ENCODE assay signal across 1 cellular context in the genomic region with DNA sequence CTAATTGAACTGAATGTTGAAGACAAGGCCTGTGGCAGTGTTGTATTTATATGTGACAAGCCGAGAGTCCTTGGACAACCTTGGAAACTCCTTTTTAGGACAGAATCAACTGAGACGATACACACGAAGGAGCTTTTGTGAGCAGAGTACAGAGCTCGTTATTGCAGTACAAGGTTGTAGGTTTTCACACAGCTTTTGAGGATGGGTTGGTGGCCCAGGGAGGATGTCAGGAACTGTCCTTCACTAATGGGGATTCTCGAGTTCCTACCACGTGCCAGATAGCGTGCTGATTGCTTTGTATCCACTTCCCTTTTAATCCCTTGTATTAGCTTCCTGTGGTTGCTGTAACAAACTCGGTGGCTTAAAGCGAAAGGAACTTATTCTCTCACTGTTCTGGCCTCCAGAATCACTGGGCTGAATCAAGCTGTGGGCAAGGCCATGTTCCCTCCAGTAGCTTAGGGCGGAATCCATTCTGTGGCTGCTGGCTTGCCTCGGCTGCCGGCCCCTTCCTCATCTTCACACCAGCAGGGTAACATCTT.
TF ChIP-seq lines count a peak whose summit lies in the region.

No MANE protein-coding gene starts in this region.

TF ChIP-seq in GM12878, 131 proteins besides CTCF, POLR2A, EP300 and RAD21 (continued from another document and continues in another):
- TF ChIP-seq, protein P1, sequence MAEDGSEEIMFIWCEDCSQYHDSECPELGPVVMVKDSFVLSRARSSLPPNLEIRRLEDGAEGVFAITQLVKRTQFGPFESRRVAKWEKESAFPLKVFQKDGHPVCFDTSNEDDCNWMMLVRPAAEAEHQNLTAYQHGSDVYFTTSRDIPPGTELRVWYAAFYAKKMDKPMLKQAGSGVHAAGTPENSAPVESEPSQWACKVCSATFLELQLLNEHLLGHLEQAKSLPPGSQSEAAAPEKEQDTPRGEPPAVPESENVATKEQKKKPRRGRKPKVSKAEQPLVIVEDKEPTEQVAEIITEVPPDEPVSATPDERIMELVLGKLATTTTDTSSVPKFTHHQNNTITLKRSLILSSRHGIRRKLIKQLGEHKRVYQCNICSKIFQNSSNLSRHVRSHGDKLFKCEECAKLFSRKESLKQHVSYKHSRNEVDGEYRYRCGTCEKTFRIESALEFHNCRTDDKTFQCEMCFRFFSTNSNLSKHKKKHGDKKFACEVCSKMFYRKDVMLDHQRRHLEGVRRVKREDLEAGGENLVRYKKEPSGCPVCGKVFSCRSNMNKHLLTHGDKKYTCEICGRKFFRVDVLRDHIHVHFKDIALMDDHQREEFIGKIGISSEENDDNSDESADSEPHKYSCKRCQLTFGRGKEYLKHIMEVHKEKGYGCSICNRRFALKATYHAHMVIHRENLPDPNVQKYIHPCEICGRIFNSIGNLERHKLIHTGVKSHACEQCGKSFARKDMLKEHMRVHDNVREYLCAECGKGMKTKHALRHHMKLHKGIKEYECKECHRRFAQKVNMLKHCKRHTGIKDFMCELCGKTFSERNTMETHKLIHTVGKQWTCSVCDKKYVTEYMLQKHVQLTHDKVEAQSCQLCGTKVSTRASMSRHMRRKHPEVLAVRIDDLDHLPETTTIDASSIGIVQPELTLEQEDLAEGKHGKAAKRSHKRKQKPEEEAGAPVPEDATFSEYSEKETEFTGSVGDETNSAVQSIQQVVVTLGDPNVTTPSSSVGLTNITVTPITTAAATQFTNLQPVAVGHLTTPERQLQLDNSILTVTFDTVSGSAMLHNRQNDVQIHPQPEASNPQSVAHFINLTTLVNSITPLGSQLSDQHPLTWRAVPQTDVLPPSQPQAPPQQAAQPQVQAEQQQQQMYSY (CRISPR knock-in tag; IDR thresholded peaks at IDR 0.05), result no peak
- TF ChIP-seq MTA3 (IDR thresholded peaks at IDR 0.05; ENCODE audit: borderline replicate concordance, low read length) (no peak), ZZZ3 (IDR thresholded peaks at IDR 0.05; ENCODE audit: control insufficient read depth, insufficient read length, low read depth) (no peak), ZNF274 (IDR thresholded peaks at IDR 0.05; ENCODE audit: insufficient read depth, insufficient read length) (no peak), HDGF (IDR thresholded peaks at IDR 0.05) (no peak), SREBF1 (IDR thresholded peaks at IDR 0.05; ENCODE audit: low read length) (no peak), EZH2 (IDR thresholded peaks at IDR 0.05; ENCODE audit: borderline replicate concordance, control insufficient read depth, low read depth, low read length) (0 out of 2 replicates have a peak, but pooled peaks have one; percentile 35), ESRRA (IDR thresholded peaks at IDR 0.05; ENCODE audit: low read length) (no peak), BCL11A (IDR thresholded peaks at IDR 0.05; ENCODE audit: low read depth, low read length) (peak; percentile 99), TBL1XR1 (IDR thresholded peaks at IDR 0.05; ENCODE audit: low read depth, low read length) (peak; percentile 86; the same call in 1 of the 2 replicates), YY1 (IDR thresholded peaks at IDR 0.05; ENCODE audit: low read depth, low read length) (peak; percentile 78), ZNF207 (IDR thresholded peaks at IDR 0.05; ENCODE audit: borderline replicate concordance) (peak; percentile 71; the same call in 1 of the 2 replicates), SP1 (IDR thresholded peaks at IDR 0.05; ENCODE audit: low read depth, low read length) (peak; percentile 95), RUNX3 (IDR thresholded peaks at IDR 0.05; ENCODE audit: low read length) (no peak), TCF3 (IDR thresholded peaks at IDR 0.05; ENCODE audit: borderline replicate concordance, insufficient read depth, low read depth, low read length) (peak; percentile 97), ZBED1 (IDR thresholded peaks at IDR 0.05; ENCODE audit: borderline replicate concordance) (peak; percentile 91), PML (IDR thresholded peaks at IDR 0.05; ENCODE audit: low read length) (no peak), IKZF1 (conservative IDR thresholded peaks at IDR 0.05) (peak; percentile 98), CEBPB (IDR thresholded peaks at IDR 0.05; ENCODE audit: borderline replicate concordance in 1 of 2, low read depth in 2 of 2, low read length in 2 of 2) (no peak), ASH2L (IDR thresholded peaks at IDR 0.05; ENCODE audit: borderline replicate concordance, low read depth) (no peak), KAT2A (conservative IDR thresholded peaks at IDR 0.05; ENCODE audit: control insufficient read depth, low read depth, low read length) (no peak), CHD4 (IDR thresholded peaks at IDR 0.05) (no peak), SIN3A (IDR thresholded peaks at IDR 0.05; ENCODE audit: low read depth, low read length) (no peak), MTA2 (IDR thresholded peaks at IDR 0.05; ENCODE audit: low read depth) (peak; percentile 96), MYB (IDR thresholded peaks at IDR 0.05; ENCODE audit: borderline replicate concordance, low read depth, low read length) (no peak), BACH1 (IDR thresholded peaks at IDR 0.05; ENCODE audit: borderline replicate concordance) (peak; percentile 94; the same call in 1 of the 2 replicates), ZNF217 (IDR thresholded peaks at IDR 0.05) (peak; percentile 28; the same call in 1 of the 2 replicates)
- TF ChIP-seq, protein P2, sequence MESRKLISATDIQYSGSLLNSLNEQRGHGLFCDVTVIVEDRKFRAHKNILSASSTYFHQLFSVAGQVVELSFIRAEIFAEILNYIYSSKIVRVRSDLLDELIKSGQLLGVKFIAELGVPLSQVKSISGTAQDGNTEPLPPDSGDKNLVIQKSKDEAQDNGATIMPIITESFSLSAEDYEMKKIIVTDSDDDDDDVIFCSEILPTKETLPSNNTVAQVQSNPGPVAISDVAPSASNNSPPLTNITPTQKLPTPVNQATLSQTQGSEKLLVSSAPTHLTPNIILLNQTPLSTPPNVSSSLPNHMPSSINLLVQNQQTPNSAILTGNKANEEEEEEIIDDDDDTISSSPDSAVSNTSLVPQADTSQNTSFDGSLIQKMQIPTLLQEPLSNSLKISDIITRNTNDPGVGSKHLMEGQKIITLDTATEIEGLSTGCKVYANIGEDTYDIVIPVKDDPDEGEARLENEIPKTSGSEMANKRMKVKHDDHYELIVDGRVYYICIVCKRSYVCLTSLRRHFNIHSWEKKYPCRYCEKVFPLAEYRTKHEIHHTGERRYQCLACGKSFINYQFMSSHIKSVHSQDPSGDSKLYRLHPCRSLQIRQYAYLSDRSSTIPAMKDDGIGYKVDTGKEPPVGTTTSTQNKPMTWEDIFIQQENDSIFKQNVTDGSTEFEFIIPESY (IDR thresholded peaks at IDR 0.05), result no peak
- TF ChIP-seq, protein P3, sequence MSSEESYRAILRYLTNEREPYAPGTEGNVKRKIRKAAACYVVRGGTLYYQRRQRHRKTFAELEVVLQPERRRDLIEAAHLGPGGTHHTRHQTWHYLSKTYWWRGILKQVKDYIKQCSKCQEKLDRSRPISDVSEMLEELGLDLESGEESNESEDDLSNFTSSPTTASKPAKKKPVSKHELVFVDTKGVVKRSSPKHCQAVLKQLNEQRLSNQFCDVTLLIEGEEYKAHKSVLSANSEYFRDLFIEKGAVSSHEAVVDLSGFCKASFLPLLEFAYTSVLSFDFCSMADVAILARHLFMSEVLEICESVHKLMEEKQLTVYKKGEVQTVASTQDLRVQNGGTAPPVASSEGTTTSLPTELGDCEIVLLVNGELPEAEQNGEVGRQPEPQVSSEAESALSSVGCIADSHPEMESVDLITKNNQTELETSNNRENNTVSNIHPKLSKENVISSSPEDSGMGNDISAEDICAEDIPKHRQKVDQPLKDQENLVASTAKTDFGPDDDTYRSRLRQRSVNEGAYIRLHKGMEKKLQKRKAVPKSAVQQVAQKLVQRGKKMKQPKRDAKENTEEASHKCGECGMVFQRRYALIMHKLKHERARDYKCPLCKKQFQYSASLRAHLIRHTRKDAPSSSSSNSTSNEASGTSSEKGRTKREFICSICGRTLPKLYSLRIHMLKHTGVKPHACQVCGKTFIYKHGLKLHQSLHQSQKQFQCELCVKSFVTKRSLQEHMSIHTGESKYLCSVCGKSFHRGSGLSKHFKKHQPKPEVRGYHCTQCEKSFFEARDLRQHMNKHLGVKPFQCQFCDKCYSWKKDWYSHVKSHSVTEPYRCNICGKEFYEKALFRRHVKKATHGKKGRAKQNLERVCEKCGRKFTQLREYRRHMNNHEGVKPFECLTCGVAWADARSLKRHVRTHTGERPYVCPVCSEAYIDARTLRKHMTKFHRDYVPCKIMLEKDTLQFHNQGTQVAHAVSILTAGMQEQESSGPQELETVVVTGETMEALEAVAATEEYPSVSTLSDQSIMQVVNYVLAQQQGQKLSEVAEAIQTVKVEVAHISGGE (CRISPR knock-in tag; IDR thresholded peaks at IDR 0.05), result no peak
- TF ChIP-seq, protein P4, sequence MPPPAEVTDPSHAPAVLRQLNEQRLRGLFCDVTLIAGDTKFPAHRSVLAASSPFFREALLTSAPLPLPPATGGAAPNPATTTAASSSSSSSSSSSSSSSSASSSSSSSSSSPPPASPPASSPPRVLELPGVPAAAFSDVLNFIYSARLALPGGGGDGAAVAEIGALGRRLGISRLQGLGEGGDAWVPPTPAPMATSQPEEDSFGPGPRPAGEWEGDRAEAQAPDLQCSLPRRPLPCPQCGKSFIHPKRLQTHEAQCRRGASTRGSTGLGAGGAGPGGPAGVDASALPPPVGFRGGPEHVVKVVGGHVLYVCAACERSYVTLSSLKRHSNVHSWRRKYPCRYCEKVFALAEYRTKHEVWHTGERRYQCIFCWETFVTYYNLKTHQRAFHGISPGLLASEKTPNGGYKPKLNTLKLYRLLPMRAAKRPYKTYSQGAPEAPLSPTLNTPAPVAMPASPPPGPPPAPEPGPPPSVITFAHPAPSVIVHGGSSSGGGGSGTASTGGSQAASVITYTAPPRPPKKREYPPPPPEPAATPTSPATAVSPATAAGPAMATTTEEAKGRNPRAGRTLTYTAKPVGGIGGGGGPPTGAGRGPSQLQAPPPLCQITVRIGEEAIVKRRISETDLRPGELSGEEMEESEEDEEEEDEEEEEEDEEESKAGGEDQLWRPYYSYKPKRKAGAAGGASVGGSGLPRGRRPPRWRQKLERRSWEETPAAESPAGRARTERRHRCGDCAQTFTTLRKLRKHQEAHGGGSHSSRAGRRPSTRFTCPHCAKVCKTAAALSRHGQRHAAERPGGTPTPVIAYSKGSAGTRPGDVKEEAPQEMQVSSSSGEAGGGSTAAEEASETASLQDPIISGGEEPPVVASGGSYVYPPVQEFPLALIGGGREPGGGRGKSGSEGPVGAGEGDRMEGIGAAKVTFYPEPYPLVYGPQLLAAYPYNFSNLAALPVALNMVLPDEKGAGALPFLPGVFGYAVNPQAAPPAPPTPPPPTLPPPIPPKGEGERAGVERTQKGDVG (CRISPR knock-in tag; IDR thresholded peaks at IDR 0.05), result no peak
- TF ChIP-seq, protein P5, sequence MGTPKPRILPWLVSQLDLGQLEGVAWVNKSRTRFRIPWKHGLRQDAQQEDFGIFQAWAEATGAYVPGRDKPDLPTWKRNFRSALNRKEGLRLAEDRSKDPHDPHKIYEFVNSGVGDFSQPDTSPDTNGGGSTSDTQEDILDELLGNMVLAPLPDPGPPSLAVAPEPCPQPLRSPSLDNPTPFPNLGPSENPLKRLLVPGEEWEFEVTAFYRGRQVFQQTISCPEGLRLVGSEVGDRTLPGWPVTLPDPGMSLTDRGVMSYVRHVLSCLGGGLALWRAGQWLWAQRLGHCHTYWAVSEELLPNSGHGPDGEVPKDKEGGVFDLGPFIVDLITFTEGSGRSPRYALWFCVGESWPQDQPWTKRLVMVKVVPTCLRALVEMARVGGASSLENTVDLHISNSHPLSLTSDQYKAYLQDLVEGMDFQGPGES (IDR thresholded peaks at IDR 0.05), result no peak
- TF ChIP-seq, protein P6, sequence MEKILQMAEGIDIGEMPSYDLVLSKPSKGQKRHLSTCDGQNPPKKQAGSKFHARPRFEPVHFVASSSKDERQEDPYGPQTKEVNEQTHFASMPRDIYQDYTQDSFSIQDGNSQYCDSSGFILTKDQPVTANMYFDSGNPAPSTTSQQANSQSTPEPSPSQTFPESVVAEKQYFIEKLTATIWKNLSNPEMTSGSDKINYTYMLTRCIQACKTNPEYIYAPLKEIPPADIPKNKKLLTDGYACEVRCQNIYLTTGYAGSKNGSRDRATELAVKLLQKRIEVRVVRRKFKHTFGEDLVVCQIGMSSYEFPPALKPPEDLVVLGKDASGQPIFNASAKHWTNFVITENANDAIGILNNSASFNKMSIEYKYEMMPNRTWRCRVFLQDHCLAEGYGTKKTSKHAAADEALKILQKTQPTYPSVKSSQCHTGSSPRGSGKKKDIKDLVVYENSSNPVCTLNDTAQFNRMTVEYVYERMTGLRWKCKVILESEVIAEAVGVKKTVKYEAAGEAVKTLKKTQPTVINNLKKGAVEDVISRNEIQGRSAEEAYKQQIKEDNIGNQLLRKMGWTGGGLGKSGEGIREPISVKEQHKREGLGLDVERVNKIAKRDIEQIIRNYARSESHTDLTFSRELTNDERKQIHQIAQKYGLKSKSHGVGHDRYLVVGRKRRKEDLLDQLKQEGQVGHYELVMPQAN (conservative IDR thresholded peaks at IDR 0.05), result peak; percentile 46; the same call in 1 of the 2 replicates
- TF ChIP-seq, protein P7, sequence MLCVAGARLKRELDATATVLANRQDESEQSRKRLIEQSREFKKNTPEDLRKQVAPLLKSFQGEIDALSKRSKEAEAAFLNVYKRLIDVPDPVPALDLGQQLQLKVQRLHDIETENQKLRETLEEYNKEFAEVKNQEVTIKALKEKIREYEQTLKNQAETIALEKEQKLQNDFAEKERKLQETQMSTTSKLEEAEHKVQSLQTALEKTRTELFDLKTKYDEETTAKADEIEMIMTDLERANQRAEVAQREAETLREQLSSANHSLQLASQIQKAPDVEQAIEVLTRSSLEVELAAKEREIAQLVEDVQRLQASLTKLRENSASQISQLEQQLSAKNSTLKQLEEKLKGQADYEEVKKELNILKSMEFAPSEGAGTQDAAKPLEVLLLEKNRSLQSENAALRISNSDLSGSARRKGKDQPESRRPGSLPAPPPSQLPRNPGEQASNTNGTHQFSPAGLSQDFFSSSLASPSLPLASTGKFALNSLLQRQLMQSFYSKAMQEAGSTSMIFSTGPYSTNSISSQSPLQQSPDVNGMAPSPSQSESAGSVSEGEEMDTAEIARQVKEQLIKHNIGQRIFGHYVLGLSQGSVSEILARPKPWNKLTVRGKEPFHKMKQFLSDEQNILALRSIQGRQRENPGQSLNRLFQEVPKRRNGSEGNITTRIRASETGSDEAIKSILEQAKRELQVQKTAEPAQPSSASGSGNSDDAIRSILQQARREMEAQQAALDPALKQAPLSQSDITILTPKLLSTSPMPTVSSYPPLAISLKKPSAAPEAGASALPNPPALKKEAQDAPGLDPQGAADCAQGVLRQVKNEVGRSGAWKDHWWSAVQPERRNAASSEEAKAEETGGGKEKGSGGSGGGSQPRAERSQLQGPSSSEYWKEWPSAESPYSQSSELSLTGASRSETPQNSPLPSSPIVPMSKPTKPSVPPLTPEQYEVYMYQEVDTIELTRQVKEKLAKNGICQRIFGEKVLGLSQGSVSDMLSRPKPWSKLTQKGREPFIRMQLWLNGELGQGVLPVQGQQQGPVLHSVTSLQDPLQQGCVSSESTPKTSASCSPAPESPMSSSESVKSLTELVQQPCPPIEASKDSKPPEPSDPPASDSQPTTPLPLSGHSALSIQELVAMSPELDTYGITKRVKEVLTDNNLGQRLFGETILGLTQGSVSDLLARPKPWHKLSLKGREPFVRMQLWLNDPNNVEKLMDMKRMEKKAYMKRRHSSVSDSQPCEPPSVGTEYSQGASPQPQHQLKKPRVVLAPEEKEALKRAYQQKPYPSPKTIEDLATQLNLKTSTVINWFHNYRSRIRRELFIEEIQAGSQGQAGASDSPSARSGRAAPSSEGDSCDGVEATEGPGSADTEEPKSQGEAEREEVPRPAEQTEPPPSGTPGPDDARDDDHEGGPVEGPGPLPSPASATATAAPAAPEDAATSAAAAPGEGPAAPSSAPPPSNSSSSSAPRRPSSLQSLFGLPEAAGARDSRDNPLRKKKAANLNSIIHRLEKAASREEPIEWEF (IDR thresholded peaks at IDR 0.05; ENCODE audit: insufficient replicate concordance, low read depth, low read length), result peak; percentile 73
